19 cellular contexts compared by ENCODE assay signal in genomic region chr6:63611560-63611959, GRCh38. TPM values are rescaled to one million over a fixed set of nuclear protein-coding genes. Genes with fewer than 3 reads are reported as not detected.
DNase-seq lines count a peak whose midpoint lies in the region; ATAC-seq, FAIRE-seq and TF ChIP-seq lines count a peak whose summit lies in the region.
"Had no signal": no experiment of that assay in that cellular context is flagged by ENCODE, and none has a peak within 500 bp of the region (broad histone marks: within the 10 kb centered on the region; RNA-seq: fewer than 3 reads in every experiment).

No MANE protein-coding gene starts in this region.

- dilution Hi-C loops in IMR-90 (cut with HindIII; ENCODE audit: low sequenced_read_pairs, unreplicated experiment): no loop called here

- H3K4me3 ChIP-seq in A549: no peak overlapping the region
- no peak overlapping the region for H3K4me3 ChIP-seq in IMR-90 (ENCODE audit: insufficient read depth, low read depth, low read length)
- no peak overlapping the region for H3K4me3 ChIP-seq in H1 (ENCODE audit: extremely low read depth in 1 of 4, insufficient read depth in 2 of 4, low read depth in 3 of 4, low read length in 4 of 4)
- H3K4me3 ChIP-seq in small intestine (ENCODE audit: low read depth in 1 of 2, low read length in 2 of 2): no peak overlapping the region
- H3K4me3 ChIP-seq: GM23248, HAP-1 had no signal

- H2AK9ac ChIP-seq in IMR-90 (replicated peaks; ENCODE audit: low read depth, low read length, poor library complexity): no peak overlapping the region

- ATAC-seq in A549 (no peak), IMR-90 (ENCODE audit: low read depth) (no peak), GM18909 (IDR thresholded peaks at IDR 0.05; ENCODE audit: poor library complexity, unreplicated experiment) (no peak)

- H3K4me2 ChIP-seq in A549: no peak overlapping the region
- H3K4me2 ChIP-seq in IMR-90 (ENCODE audit: low read depth, low read length): no peak overlapping the region
- no peak overlapping the region for H3K4me2 ChIP-seq in H1 (ENCODE audit: insufficient read depth in 1 of 2, low read depth in 2 of 2, low read length in 2 of 2)

- DNase-seq in A549 (ENCODE audit: low read depth in 1 of 2, low spot score in 1 of 2) (no peak), IMR-90 (no peak), H1 (ENCODE audit: low read depth in 1 of 2, low spot score in 2 of 2) (no peak), small intestine (no peak), AG20443 (ENCODE audit: low spot score) (no peak), T-helper 9 cell (no peak)
- DNase-seq: ACHN; C1 segment of cervical spinal cord; Calu3; CD4-positive, alpha-beta memory T cell; COR-L47; DMS53; DMS79 treated with DMSO at 0.1 percent for 48 hours; GM23248; HFFc6 had no signal

- H2BK120ac ChIP-seq in IMR-90 (ENCODE audit: low read depth, low read length): no peak overlapping the region
- H2BK120ac ChIP-seq in H1 (replicated peaks; ENCODE audit: low read depth, low read length): no peak overlapping the region

- BruUV-seq in IMR-90 (replicated peaks; lab: Mats Ljungman, UMichigan): no TSS peak

- WGBS in A549 (ENCODE audit: missing lambda C conversion rate): 92% methylated on average over 1 of the region's 1 CpG
- no CpG with 5 or more reads among the region's 1 CpG for WGBS in IMR-90 (ENCODE audit: extremely low coverage in 2 of 2, insufficient read length in 1 of 2), 2 experiments
- 100% methylated on average over 1 of the region's 1 CpG; no CpG with 5 or more reads in 1 of the 2 experiments for WGBS in H1 (ENCODE audit: extremely low coverage in 1 of 2, insufficient coverage in 1 of 2, insufficient read length in 1 of 2, insufficient replicate concordance in 2 of 2, low coverage in 1 of 2, low lambda C conversion rate in 2 of 2, missing lambda C conversion rate in 1 of 2), 2 experiments
- 96 to 100% (median 97%) methylated on average over 1 of the region's 1 CpG for WGBS in small intestine, 3 donors

- H4K5ac ChIP-seq in IMR-90 (ENCODE audit: low read depth, low read length): no peak overlapping the region
- no peak overlapping the region for H4K5ac ChIP-seq in H1 (ENCODE audit: insufficient read length, low read depth, low read length)

- H3K79me2 ChIP-seq in H1 (ENCODE audit: control insufficient read depth in 1 of 2, insufficient read depth in 2 of 2, low read length in 2 of 2): no peaks in the 10 kb centered on the region

- TF ChIP-seq EP300 in A549 (IDR thresholded peaks at IDR 0.05) (no peak), H1 (IDR thresholded peaks at IDR 0.05; ENCODE audit: borderline replicate concordance in 1 of 2, low read depth in 2 of 2, low read length in 2 of 2) (no peak)

- H2BK5ac ChIP-seq in IMR-90 (ENCODE audit: low read depth, low read length, poor library complexity, severe bottlenecking) (no peak overlapping the region), H1 (ENCODE audit: low read depth, low read length) (no peak overlapping the region)

- H3K9me3 ChIP-seq in A549: no peaks in the 10 kb centered on the region
- H3K9me3 ChIP-seq in IMR-90 (ENCODE audit: control insufficient read depth, insufficient read depth, low read length): no peaks in the 10 kb centered on the region
- no peaks in the 10 kb centered on the region for H3K9me3 ChIP-seq in H1 (ENCODE audit: insufficient read depth in 2 of 2, low read depth in 1 of 2, low read length in 1 of 2)
- H3K9me3 ChIP-seq in small intestine (ENCODE audit: control insufficient read depth, low read depth): no peaks in the 10 kb centered on the region
- H3K9me3 ChIP-seq: HAP-1 had no signal

- H4K8ac ChIP-seq in IMR-90 (ENCODE audit: low read depth in 2 of 2, low read length in 2 of 2) (no peak overlapping the region), H1 (ENCODE audit: extremely low read depth, insufficient read depth, low read length) (no peak overlapping the region)

- no peak for TF ChIP-seq POLR2A in A549 (IDR thresholded peaks at IDR 0.05; ENCODE audit: low read length)
- no peak for TF ChIP-seq POLR2A in IMR-90 (IDR thresholded peaks at IDR 0.05; ENCODE audit: low read depth, low read length)
- TF ChIP-seq POLR2A in H1 (IDR thresholded peaks at IDR 0.05; ENCODE audit: control extremely low read depth in 1 of 2, low read depth in 2 of 2, low read length in 2 of 2): no peak

- H3K18ac ChIP-seq in IMR-90 (ENCODE audit: low read depth, low read length) (no peak overlapping the region), H1 (ENCODE audit: extremely low read depth, low read length) (no peak overlapping the region)

- CTCF ChIA-PET in A549 (lab: Yijun Ruan, JAX) (interaction anchor here (0.9 to 1.2 kb wide), 3 partner anchors 11 to 191 kb away, joined by 4 to 5 read pairs (median 4); no protein-coding TSS in a partner anchor), IMR-90 (lab: Yijun Ruan, JAX) (interaction anchor here (0.5 to 2.5 kb wide), 2 partner anchors 13 to 15 kb away, joined by 3 to 9 read pairs; no protein-coding TSS in a partner anchor), H1 (lab: Charles Lee; ENCODE audit: partially characterized antibody) (interaction anchor here (0.7 to 3.8 kb wide), 3 partner anchors 12 to 514 kb away, joined by 3 to 24 read pairs (median 3); partner anchors contain the start of gene PHF3)

- H3K9ac ChIP-seq in IMR-90 (ENCODE audit: low read depth, low read length) (no peak overlapping the region), H1 (replicated peaks in 1 of 4; ENCODE audit: extremely low read depth in 1 of 4, low read depth in 3 of 4, low read length in 3 of 4) (no peak overlapping the region)
- H3K9ac ChIP-seq: GM23248 had no signal

- H2BK15ac ChIP-seq in IMR-90 (ENCODE audit: low read depth, low read length) (no peak overlapping the region), H1 (ENCODE audit: low read length) (no peak overlapping the region)

- H2AK5ac ChIP-seq in IMR-90 (ENCODE audit: low read depth, low read length): no peak overlapping the region
- no peak overlapping the region for H2AK5ac ChIP-seq in H1 (ENCODE audit: low read depth, low read length)

- H3K14ac ChIP-seq in IMR-90 (replicated peaks; ENCODE audit: low read depth, low read length): no peak overlapping the region
- no peak overlapping the region for H3K14ac ChIP-seq in H1 (ENCODE audit: insufficient read length)

- POLR2A ChIA-PET in A549 (lab: Yijun Ruan, JAX) (no interaction called here), IMR-90 (lab: Charles Lee; ENCODE audit: unreplicated experiment) (no interaction called here), H1 (lab: Charles Lee; ENCODE audit: partially characterized antibody) (interaction anchor here (1.4 kb wide), 1 partner anchor 38 kb away, joined by 4 read pairs; no protein-coding TSS in a partner anchor)

- H3K56ac ChIP-seq in IMR-90 (ENCODE audit: extremely low read depth, insufficient read depth, low read length) (no peak overlapping the region), H1 (replicated peaks; ENCODE audit: insufficient read length, low read depth, low read length) (no peak overlapping the region)

- H3K23ac ChIP-seq in IMR-90 (ENCODE audit: low read depth, low read length) (no peak overlapping the region), H1 (ENCODE audit: insufficient read length) (no peak overlapping the region)

- H4K20me1 ChIP-seq in IMR-90 (ENCODE audit: insufficient read depth, low read length) (no peaks in the 10 kb centered on the region), H1 (replicated peaks in 1 of 2; ENCODE audit: control insufficient read depth in 1 of 2, insufficient read depth in 2 of 2, low read length in 2 of 2) (no peaks in the 10 kb centered on the region)

- TF ChIP-seq CTCF in A549 (IDR thresholded peaks at IDR 0.05): no peak
- TF ChIP-seq CTCF in IMR-90 (conservative IDR thresholded peaks at IDR 0.05; ENCODE audit: low read depth, low read length): no peak
- TF ChIP-seq CTCF in H1 (IDR thresholded peaks at IDR 0.05; ENCODE audit: control extremely low read depth in 1 of 3, insufficient read depth in 1 of 3, low read depth in 1 of 3, low read length in 3 of 3): no peak

- H4K91ac ChIP-seq in IMR-90 (ENCODE audit: insufficient read depth, low read depth, low read length) (no peak overlapping the region), H1 (replicated peaks; ENCODE audit: insufficient read length, low read length) (no peak overlapping the region)

- H3K9me1 ChIP-seq in IMR-90 (ENCODE audit: insufficient read depth, low read length): no peaks in the 10 kb centered on the region

- H3K36me3 ChIP-seq in IMR-90 (ENCODE audit: control insufficient read depth, insufficient read depth, low read length): no peaks in the 10 kb centered on the region
- H3K36me3 ChIP-seq in H1 (ENCODE audit: control insufficient read depth in 2 of 4, insufficient read depth in 4 of 4, low read length in 3 of 4): no peaks in the 10 kb centered on the region
- no peaks in the 10 kb centered on the region for H3K36me3 ChIP-seq in small intestine (ENCODE audit: control insufficient read depth in 2 of 2, insufficient read depth in 2 of 2, low read length in 2 of 2)
- H3K36me3 ChIP-seq: HAP-1 had no signal

- H3K4ac ChIP-seq in IMR-90 (ENCODE audit: low read depth, low read length): no peak overlapping the region
- no peak overlapping the region for H3K4ac ChIP-seq in H1 (replicated peaks; ENCODE audit: insufficient read length, low read depth, low read length)

- H3K79me1 ChIP-seq in IMR-90 (ENCODE audit: low read depth in 1 of 2, low read length in 2 of 2) (no peaks in the 10 kb centered on the region), H1 (ENCODE audit: low read depth, low read length) (no peaks in the 10 kb centered on the region)

- H3K23me2 ChIP-seq in H1 (ENCODE audit: low read depth, low read length): no peaks in the 10 kb centered on the region; the same call in 1 of the 2 replicates

- FAIRE-seq in A549 (lab: Jason Lieb, UNC) (no peak), H1 (lab: Jason Lieb, UNC) (no peak), small intestine (lab: Jason Lieb, UNC) (peak; percentile 78)
- FAIRE-seq: GM12892, GM19239 had no signal

- H3K27me3 ChIP-seq in IMR-90 (ENCODE audit: control insufficient read depth, insufficient read depth, low read length) (peaks cover 2% of the 10 kb centered on the region), H1 (replicated peaks in 1 of 4; ENCODE audit: control insufficient read depth in 3 of 4, extremely low read depth in 1 of 4, insufficient read depth in 3 of 4, low read length in 3 of 4) (no peaks in the 10 kb centered on the region), small intestine (ENCODE audit: control insufficient read depth in 2 of 2, insufficient read depth in 2 of 2, low read length in 2 of 2) (no peaks in the 10 kb centered on the region)

- no peak overlapping the region for H2BK12ac ChIP-seq in H1 (ENCODE audit: low read depth, low read length)

- TF ChIP-seq RAD21 in A549 (conservative IDR thresholded peaks at IDR 0.05 in 1 of 2, IDR thresholded peaks at IDR 0.05 in 1 of 2) (no peak), IMR-90 (IDR thresholded peaks at IDR 0.05; ENCODE audit: low read length) (no peak), H1 (IDR thresholded peaks at IDR 0.05 in 1 of 2, conservative IDR thresholded peaks at IDR 0.05 in 1 of 2; ENCODE audit: low read depth in 2 of 2, low read length in 2 of 2) (no peak)

- no peak overlapping the region for H3K27ac ChIP-seq in A549
- H3K27ac ChIP-seq in IMR-90 (ENCODE audit: insufficient read depth, low read length): no peak overlapping the region
- no peak overlapping the region for H3K27ac ChIP-seq in H1 (ENCODE audit: low read depth, low read length)
- H3K27ac ChIP-seq in small intestine (ENCODE audit: low read depth in 1 of 2, low read length in 1 of 2): no peak overlapping the region
- H3K27ac ChIP-seq: GM23248 had no signal

- H2BK20ac ChIP-seq in IMR-90 (ENCODE audit: low read depth, low read length) (no peak overlapping the region), H1 (ENCODE audit: low read length) (no peak overlapping the region)

- in situ Hi-C loops in IMR-90 (cut with MboI; ENCODE audit: low sequenced_read_pairs): no loop called here

- no peak overlapping the region for H2AFZ ChIP-seq in IMR-90 (replicated peaks; ENCODE audit: low read length, poor library complexity)
- H2AFZ ChIP-seq in H1 (ENCODE audit: low read length): no peak overlapping the region
- H2AFZ ChIP-seq: GM23248 had no signal

- intact Hi-C loops in IMR-90 (cut with micrococcal nuclease): no loop called here

- H3K4me1 ChIP-seq in A549 (no peaks in the 10 kb centered on the region), IMR-90 (ENCODE audit: control insufficient read depth, insufficient read depth, low read length) (no peaks in the 10 kb centered on the region), H1 (replicated peaks in 1 of 4; ENCODE audit: control insufficient read depth in 3 of 4, insufficient read depth in 4 of 4, low read length in 3 of 4) (no peaks in the 10 kb centered on the region), small intestine (ENCODE audit: control insufficient read depth in 2 of 2, insufficient read depth in 1 of 2, low read depth in 1 of 2, low read length in 1 of 2) (no peaks in the 10 kb centered on the region)
- H3K4me1 ChIP-seq: HAP-1 had no signal

RNA-seq across cellular contexts. Expression of gene PHF3, which starts 24.0 kb away (rescaled TPM):
- 19.5 and 28.4 TPM in 2 replicates for polyA plus RNA-seq in A549 (2011; rRNA removed)
- 2.7 and 2.8 TPM in 2 replicates for polyA plus RNA-seq in A549 (2012; cell fraction: cytosol; rRNA removed)
- polyA plus RNA-seq in A549 (2012; cell fraction: nucleus; rRNA removed): 2.7 and 2.8 TPM in 2 replicates
- 13.1 to 13.9 TPM (median 13.7 TPM) in 3 replicates for polyA plus RNA-seq in A549 (2017; fragmentation: RNase III; extraction: RNeasy Plus Mini Kit Qiagen cat#74134 plus additional on column Dnase treatment)
- polyA minus RNA-seq in A549 (2011; rRNA and poly(A)+ RNA removed): 18.1 and 18.2 TPM in 2 replicates
- total RNA-seq in IMR-90 (2012; rRNA removed): 27.8 and 46.9 TPM in 2 replicates
- polyA plus RNA-seq in IMR-90 (2012; rRNA removed): 5.4 and 5.6 TPM in 2 replicates
- polyA plus RNA-seq in IMR-90 (2012; cell fraction: cytosol; rRNA removed): 1.0 and 1.2 TPM in 2 replicates
- 1.3 and 10.1 TPM in 2 replicates for polyA plus RNA-seq in IMR-90 (2012; cell fraction: nucleus; rRNA removed; ENCODE audit: low replicate concordance)
- total RNA-seq in H1 (2021; fragmentation: NEBNext Ultra II Directional; extraction: Animal tissue kit (Norgen Biotek cat#: 25700)): 69.3 and 70.9 TPM in 2 replicates
- 6.5 and 10.1 TPM in 2 replicates for polyA plus RNA-seq in H1 (2011; rRNA removed)
- polyA plus RNA-seq in H1 (2011; cell fraction: cytosol; rRNA removed): 14.1 TPM
- 19.3 TPM for polyA plus RNA-seq in H1 (2011; cell fraction: nucleus; rRNA removed)
- polyA plus RNA-seq in H1 (2012, experiment 1 of 2): 18.2 to 36.0 TPM (median 23.5 TPM) in 4 replicates
- 0.94 TPM for polyA plus RNA-seq in H1 (2012, experiment 2 of 2)
- 35.3 TPM for polyA plus RNA-seq in H1 (2013, experiment 1 of 2)
- polyA plus RNA-seq in H1 (2013, experiment 2 of 2): 34.5 TPM
- 35.0 and 43.7 TPM in 2 replicates for polyA minus RNA-seq in H1 (2011; rRNA and poly(A)+ RNA removed)
- polyA minus RNA-seq in H1 (2011; cell fraction: cytosol; rRNA and poly(A)+ RNA removed): 38.8 TPM
- 162 TPM for polyA minus RNA-seq in H1 (2011; cell fraction: nucleus; rRNA and poly(A)+ RNA removed)
- polyA plus RNA-seq in small intestine: 10 to 100 TPM in 2 of 3 donors, 1 to 10 TPM in 1; 8.1 to 11.4 (median 10.5) TPM

RNA-seq across cellular contexts. Expression of gene PTP4A1, which starts 39.3 kb away (rescaled TPM):
- polyA plus RNA-seq in A549 (2011; rRNA removed) (220 and 333 TPM in 2 replicates), A549 (2017; fragmentation: RNase III; extraction: RNeasy Plus Mini Kit Qiagen cat#74134 plus additional on column Dnase treatment) (152 to 179 TPM (median 166 TPM) in 3 replicates), IMR-90 (2012; rRNA removed) (16.2 and 31.2 TPM in 2 replicates), H1 (2011; rRNA removed) (8.1 and 21.1 TPM in 2 replicates), small intestine (10 to 100 TPM in 2 of 3 donors, 1 to 10 TPM in 1; 3.5 to 23.2 (median 19.7) TPM)
- polyA plus RNA-seq in A549 (2012; cell fraction: cytosol; rRNA removed): 29.5 and 36.6 TPM in 2 replicates
- 3.5 and 15.9 TPM in 2 replicates for polyA plus RNA-seq in A549 (2012; cell fraction: nucleus; rRNA removed)
- polyA minus RNA-seq in A549 (2011; rRNA and poly(A)+ RNA removed): 95.2 and 105 TPM in 2 replicates
- 53.1 and 60.0 TPM in 2 replicates for total RNA-seq in IMR-90 (2012; rRNA removed)
- polyA plus RNA-seq in IMR-90 (2012; cell fraction: cytosol; rRNA removed): 1.1 and 3.1 TPM in 2 replicates
- 1.3 and 21.9 TPM in 2 replicates for polyA plus RNA-seq in IMR-90 (2012; cell fraction: nucleus; rRNA removed; ENCODE audit: low replicate concordance)
- total RNA-seq in H1 (2021; fragmentation: NEBNext Ultra II Directional; extraction: Animal tissue kit (Norgen Biotek cat#: 25700)): 75.6 and 76.3 TPM in 2 replicates
- polyA plus RNA-seq in H1 (2011; cell fraction: cytosol; rRNA removed): 13.3 TPM
- polyA plus RNA-seq in H1 (2011; cell fraction: nucleus; rRNA removed): 3.9 TPM
- 23.5 to 66.4 TPM (median 30.2 TPM) in 4 replicates for polyA plus RNA-seq in H1 (2012, experiment 1 of 2)
- polyA plus RNA-seq in H1 (2012, experiment 2 of 2): 8.3 TPM
- 39.0 TPM for polyA plus RNA-seq in H1 (2013, experiment 1 of 2)
- 39.7 TPM for polyA plus RNA-seq in H1 (2013, experiment 2 of 2)
- polyA minus RNA-seq in H1 (2011; rRNA and poly(A)+ RNA removed): 18.3 and 23.9 TPM in 2 replicates
- 21.1 TPM for polyA minus RNA-seq in H1 (2011; cell fraction: cytosol; rRNA and poly(A)+ RNA removed)
- 71.3 TPM for polyA minus RNA-seq in H1 (2011; cell fraction: nucleus; rRNA and poly(A)+ RNA removed)

Comparison
In these comparisons a context has a peak if more than half of its experiments do, and no peak if none do; other contexts are left out.
1. Of the 18 proteins assayed by ChIP-seq in both H1 and A549: peak only in H1: none; only in A549: none; in both: MAFK; in neither: 17.